ENCODE assay signal across 1 cellular context in genomic region chr12:79895041-79895440, GRCh38.
TF ChIP-seq lines count a peak whose summit lies in the region.

No MANE protein-coding gene starts in this region.

TF ChIP-seq in GM23338, 12 proteins besides CTCF, POLR2A, EP300 and RAD21 (continued from another document):
- TF ChIP-seq, protein P1, sequence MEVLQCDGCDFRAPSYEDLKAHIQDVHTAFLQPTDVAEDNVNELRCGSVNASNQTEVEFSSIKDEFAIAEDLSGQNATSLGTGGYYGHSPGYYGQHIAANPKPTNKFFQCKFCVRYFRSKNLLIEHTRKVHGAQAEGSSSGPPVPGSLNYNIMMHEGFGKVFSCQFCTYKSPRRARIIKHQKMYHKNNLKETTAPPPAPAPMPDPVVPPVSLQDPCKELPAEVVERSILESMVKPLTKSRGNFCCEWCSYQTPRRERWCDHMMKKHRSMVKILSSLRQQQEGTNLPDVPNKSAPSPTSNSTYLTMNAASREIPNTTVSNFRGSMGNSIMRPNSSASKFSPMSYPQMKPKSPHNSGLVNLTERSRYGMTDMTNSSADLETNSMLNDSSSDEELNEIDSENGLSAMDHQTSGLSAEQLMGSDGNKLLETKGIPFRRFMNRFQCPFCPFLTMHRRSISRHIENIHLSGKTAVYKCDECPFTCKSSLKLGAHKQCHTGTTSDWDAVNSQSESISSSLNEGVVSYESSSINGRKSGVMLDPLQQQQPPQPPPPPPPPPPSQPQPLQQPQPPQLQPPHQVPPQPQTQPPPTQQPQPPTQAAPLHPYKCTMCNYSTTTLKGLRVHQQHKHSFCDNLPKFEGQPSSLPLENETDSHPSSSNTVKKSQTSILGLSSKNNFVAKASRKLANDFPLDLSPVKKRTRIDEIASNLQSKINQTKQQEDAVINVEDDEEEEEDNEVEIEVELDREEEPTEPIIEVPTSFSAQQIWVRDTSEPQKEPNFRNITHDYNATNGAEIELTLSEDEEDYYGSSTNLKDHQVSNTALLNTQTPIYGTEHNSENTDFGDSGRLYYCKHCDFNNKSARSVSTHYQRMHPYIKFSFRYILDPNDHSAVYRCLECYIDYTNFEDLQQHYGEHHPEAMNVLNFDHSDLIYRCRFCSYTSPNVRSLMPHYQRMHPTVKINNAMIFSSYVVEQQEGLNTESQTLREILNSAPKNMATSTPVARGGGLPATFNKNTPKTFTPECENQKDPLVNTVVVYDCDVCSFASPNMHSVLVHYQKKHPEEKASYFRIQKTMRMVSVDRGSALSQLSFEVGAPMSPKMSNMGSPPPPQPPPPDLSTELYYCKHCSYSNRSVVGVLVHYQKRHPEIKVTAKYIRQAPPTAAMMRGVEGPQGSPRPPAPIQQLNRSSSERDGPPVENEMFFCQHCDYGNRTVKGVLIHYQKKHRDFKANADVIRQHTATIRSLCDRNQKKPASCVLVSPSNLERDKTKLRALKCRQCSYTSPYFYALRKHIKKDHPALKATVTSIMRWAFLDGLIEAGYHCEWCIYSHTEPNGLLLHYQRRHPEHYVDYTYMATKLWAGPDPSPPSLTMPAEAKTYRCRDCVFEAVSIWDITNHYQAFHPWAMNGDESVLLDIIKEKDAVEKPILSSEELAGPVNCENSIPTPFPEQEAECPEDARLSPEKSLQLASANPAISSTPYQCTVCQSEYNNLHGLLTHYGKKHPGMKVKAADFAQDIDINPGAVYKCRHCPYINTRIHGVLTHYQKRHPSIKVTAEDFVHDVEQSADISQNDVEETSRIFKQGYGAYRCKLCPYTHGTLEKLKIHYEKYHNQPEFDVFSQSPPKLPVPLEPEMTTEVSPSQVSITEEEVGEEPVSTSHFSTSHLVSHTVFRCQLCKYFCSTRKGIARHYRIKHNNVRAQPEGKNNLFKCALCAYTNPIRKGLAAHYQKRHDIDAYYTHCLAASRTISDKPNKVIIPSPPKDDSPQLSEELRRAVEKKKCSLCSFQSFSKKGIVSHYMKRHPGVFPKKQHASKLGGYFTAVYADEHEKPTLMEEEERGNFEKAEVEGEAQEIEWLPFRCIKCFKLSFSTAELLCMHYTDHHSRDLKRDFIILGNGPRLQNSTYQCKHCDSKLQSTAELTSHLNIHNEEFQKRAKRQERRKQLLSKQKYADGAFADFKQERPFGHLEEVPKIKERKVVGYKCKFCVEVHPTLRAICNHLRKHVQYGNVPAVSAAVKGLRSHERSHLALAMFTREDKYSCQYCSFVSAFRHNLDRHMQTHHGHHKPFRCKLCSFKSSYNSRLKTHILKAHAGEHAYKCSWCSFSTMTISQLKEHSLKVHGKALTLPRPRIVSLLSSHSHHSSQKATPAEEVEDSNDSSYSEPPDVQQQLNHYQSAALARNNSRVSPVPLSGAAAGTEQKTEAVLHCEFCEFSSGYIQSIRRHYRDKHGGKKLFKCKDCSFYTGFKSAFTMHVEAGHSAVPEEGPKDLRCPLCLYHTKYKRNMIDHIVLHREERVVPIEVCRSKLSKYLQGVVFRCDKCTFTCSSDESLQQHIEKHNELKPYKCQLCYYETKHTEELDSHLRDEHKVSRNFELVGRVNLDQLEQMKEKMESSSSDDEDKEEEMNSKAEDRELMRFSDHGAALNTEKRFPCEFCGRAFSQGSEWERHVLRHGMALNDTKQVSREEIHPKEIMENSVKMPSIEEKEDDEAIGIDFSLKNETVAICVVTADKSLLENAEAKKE (CRISPR knock-in tag; IDR thresholded peaks at IDR 0.05), result no peak
- TF ChIP-seq STAT1 (IDR thresholded peaks at IDR 0.05; ENCODE audit: unreplicated experiment) (no peak), ZNF331 (CRISPR knock-in tag; IDR thresholded peaks at IDR 0.05; ENCODE audit: low read depth) (no peak), EZH2 (IDR thresholded peaks at IDR 0.05; ENCODE audit: low read depth, unreplicated experiment) (no peak), EZH2phosphoT487 (IDR thresholded peaks at IDR 0.05; ENCODE audit: unreplicated experiment) (no peak), CREB1 (CRISPR knock-in tag; IDR thresholded peaks at IDR 0.05; ENCODE audit: low read depth) (no peak), POLR2AphosphoS5 (IDR thresholded peaks at IDR 0.05; ENCODE audit: low read depth) (no peak), ZNF114 (CRISPR knock-in tag; IDR thresholded peaks at IDR 0.05) (no peak), NANOG (IDR thresholded peaks at IDR 0.05; ENCODE audit: borderline replicate concordance) (no peak), JUNB (IDR thresholded peaks at IDR 0.05; ENCODE audit: unreplicated experiment) (no peak)
- TF ChIP-seq, protein P2, sequence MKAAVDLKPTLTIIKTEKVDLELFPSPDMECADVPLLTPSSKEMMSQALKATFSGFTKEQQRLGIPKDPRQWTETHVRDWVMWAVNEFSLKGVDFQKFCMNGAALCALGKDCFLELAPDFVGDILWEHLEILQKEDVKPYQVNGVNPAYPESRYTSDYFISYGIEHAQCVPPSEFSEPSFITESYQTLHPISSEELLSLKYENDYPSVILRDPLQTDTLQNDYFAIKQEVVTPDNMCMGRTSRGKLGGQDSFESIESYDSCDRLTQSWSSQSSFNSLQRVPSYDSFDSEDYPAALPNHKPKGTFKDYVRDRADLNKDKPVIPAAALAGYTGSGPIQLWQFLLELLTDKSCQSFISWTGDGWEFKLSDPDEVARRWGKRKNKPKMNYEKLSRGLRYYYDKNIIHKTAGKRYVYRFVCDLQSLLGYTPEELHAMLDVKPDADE (IDR thresholded peaks at IDR 0.05), result no peak
